In the genomic region with DNA sequence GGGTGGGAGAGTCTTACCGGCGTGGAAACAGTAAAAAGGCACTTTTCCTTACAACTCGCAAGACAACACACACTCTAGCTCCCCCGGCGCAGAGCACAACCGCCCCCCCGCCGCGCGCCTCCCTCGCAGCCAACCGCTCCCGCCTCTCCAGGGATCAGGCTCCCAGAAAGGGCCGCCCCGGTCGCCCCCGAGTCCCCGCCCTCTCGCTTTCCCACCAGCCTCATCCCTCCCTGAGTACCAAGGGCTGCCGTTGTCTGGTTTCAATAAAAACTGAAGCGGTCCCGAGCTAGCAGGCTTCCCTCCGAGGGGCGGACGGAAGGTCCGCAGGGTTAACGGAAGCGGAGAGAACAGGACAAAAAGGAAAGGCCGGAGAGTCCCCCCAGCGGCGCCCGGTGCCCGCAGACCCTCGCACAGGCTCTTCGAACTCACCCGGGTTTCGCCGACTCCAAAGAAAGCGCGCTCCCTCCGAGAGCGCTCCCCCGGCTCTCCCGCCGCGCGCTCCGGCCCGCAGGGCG, we compare ENCODE assay signal across 8 cellular contexts. TPM values are rescaled to one million over a fixed set of nuclear protein-coding genes. Genes with fewer than 3 reads are reported as not detected.
DNase-seq lines count a peak whose midpoint lies in the region; ATAC-seq and TF ChIP-seq lines count a peak whose summit lies in the region.

No MANE protein-coding gene starts in this region.

- in situ Hi-C loops in Panc1 (cut with HindIII; ENCODE audit: low pct_unique_long_range_greater_than_20kb, low sequenced_read_pairs) = no loop called here

- H3K4me3 ChIP-seq in Panc1 (ENCODE audit: low read depth in 2 of 2, low read length in 2 of 2) (peak overlapping the region; percentile 90 to 91), urinary bladder (ENCODE audit: low read depth, low read length) (peak overlapping the region; percentile 91)

- under 1% methylated on average over 50 of the region's 50 CpGs for WGBS in urinary bladder

- CTCF ChIA-PET in Panc1 (lab: Charles Lee) = no interaction called here

- H3K27ac Mint-ChIP-seq in activated naive CD4-positive, alpha-beta T cell treated with anti-CD3 and anti-CD28 coated beads, Interleukin-2, amount 50 U/mL, for 72 hours = peak overlapping the region; percentile 90 to 95

- TF ChIP-seq CTCF in C4-2B (conservative IDR thresholded peaks at IDR 0.05) = no peak
- no peak for TF ChIP-seq CTCF in Panc1 (IDR thresholded peaks at IDR 0.05)

- no peaks in the 10 kb centered on the region for H3K9me3 ChIP-seq in Panc1 (ENCODE audit: control insufficient read depth, insufficient read depth, low read depth, low read length)

- intact Hi-C loops in Panc1 (cut with micrococcal nuclease; ENCODE audit: unreplicated experiment) = no loop called here

- H3K4me1 ChIP-seq in Panc1 (ENCODE audit: control insufficient read depth, insufficient read depth, low read length) (peaks cover 40% of the 10 kb centered on the region), urinary bladder (ENCODE audit: insufficient read depth) (no peaks in the 10 kb centered on the region)

- BruUV-seq in Panc1 (replicated peaks; lab: Mats Ljungman, UMichigan) = no TSS peak

- peaks cover 3% of the 10 kb centered on the region; the same call in 1 of the 2 replicates for H3K36me3 ChIP-seq in Panc1 (ENCODE audit: control insufficient read depth, insufficient read depth, low read length)
- H3K36me3 ChIP-seq in urinary bladder (ENCODE audit: insufficient read depth) = no peaks in the 10 kb centered on the region

- DNase-seq in HK-2 (ENCODE audit: unreplicated experiment) = peak; percentile 77
- no peak for DNase-seq in Panc1 (ENCODE audit: low read depth, low spot score)
- DNase-seq in activated naive CD4-positive, alpha-beta T cell treated with anti-CD3 and anti-CD28 coated beads, Interleukin-2, amount 50 U/mL, for 72 hours (ENCODE audit: low spot score in 2 of 2) = peak; percentile 54 to 61
- peak; percentile 77 for DNase-seq in glomerular visceral epithelial cell (ENCODE audit: extremely low spot score)
- DNase-seq in occipital lobe (lab: John Stamatoyannopoulos, UW) = peak; percentile 66

- H3K27me3 ChIP-seq in Panc1 (ENCODE audit: control insufficient read depth, insufficient read depth, low read length) = no peaks in the 10 kb centered on the region

- H3K36me3 Mint-ChIP-seq in activated naive CD4-positive, alpha-beta T cell treated with anti-CD3 and anti-CD28 coated beads, Interleukin-2, amount 50 U/mL, for 72 hours = peaks cover 27 to 37% of the 10 kb centered on the region in 2 donors

- no peaks in the 10 kb centered on the region for H3K9me3 Mint-ChIP-seq in activated naive CD4-positive, alpha-beta T cell treated with anti-CD3 and anti-CD28 coated beads, Interleukin-2, amount 50 U/mL, for 72 hours

- POLR2A ChIA-PET in Panc1 (lab: Charles Lee) = interaction anchor here (0.5 to 1.4 kb wide), 3 partner anchors 12 to 607 kb away, joined by 7 to 14 read pairs (median 9); no protein-coding TSS in a partner anchor

- ATAC-seq in GM19397 (IDR thresholded peaks at IDR 0.05; ENCODE audit: unreplicated experiment) = peak; percentile 24
- ATAC-seq in Panc1 = peak; percentile 75
- peak; percentile 32 to 38 for ATAC-seq in activated naive CD4-positive, alpha-beta T cell treated with anti-CD3 and anti-CD28 coated beads, Interleukin-2, amount 50 U/mL, for 72 hours

- peak overlapping the region; percentile 97 for H3K27ac ChIP-seq in C4-2B
- H3K27ac ChIP-seq in Panc1 (ENCODE audit: low read length) = peak overlapping the region; percentile 96
- H3K27ac ChIP-seq in urinary bladder (ENCODE audit: low read depth) = peak overlapping the region; percentile 88

RNA-seq across cellular contexts. Expression of a gene that starts 0.8 kb away (rescaled TPM):
- total RNA-seq in Panc1 (2021; ENCODE audit: unreplicated experiment) (218 TPM), occipital lobe (54.1 TPM), urinary bladder (72.6 TPM)
- 111 TPM for polyA plus RNA-seq in Panc1 (2012; ENCODE audit: insufficient read length)
- 100 to 1,000 TPM in 1 of 2 donors, 10 to 100 TPM in 1; 84.6 to 134 TPM for total RNA-seq in activated naive CD4-positive, alpha-beta T cell treated with anti-CD3 and anti-CD28 coated beads, Interleukin-2, amount 50 U/mL, for 72 hours
- polyA plus RNA-seq in urinary bladder = 54.3 TPM

Comparison
In these comparisons a context has a peak if more than half of its experiments do, and no peak if none do; other contexts are left out.
1. ATAC-seq: peak in every context shown above with its lines; median percentile 75 in Panc1; 35 in activated naive CD4-positive, alpha-beta T cell treated with anti-CD3 and anti-CD28 coated beads, Interleukin-2, amount 50 U/mL, for 72 hours; 24 in GM19397.